Comparison of ENCODE assay signal across 20 cellular contexts in genomic region chr5:143752165-143752564, GRCh38. TPM values are rescaled to one million over a fixed set of nuclear protein-coding genes. Genes with fewer than 3 reads are reported as not detected.
A peak's percentile ranks its signal among the peaks of the same experiment; 100 is the strongest.
DNase-seq lines count a peak whose midpoint lies in the region; ATAC-seq, FAIRE-seq and TF ChIP-seq lines count a peak whose summit lies in the region.
"Had no signal": no experiment of that assay in that cellular context is flagged by ENCODE, and none has a peak within 500 bp of the region (broad histone marks: within the 10 kb centered on the region; RNA-seq: fewer than 3 reads in every experiment).

No MANE protein-coding gene starts in this region.

- H3K23ac ChIP-seq in H1 (ENCODE audit: insufficient read length), result no peak overlapping the region

- no peaks in the 10 kb centered on the region for H3K79me2 ChIP-seq in H1 (ENCODE audit: control insufficient read depth in 1 of 2, insufficient read depth in 2 of 2, low read length in 2 of 2)

- H2AFZ ChIP-seq in H1 (ENCODE audit: low read length), result no peak overlapping the region
- H2AFZ ChIP-seq: GM23338 had no signal

- CTCF ChIA-PET in HEK293 (lab: Yijun Ruan, JAX), result no interaction called here
- CTCF ChIA-PET in H1 (lab: Charles Lee; ENCODE audit: partially characterized antibody), result no interaction called here
- CTCF ChIA-PET in GM10248 (lab: Yijun Ruan, JAX), result interaction anchor here (1.3 kb wide), 1 partner anchor 55 kb away, joined by 3 read pairs; no protein-coding TSS in a partner anchor

- no peak for TF ChIP-seq RAD21 in H1 (IDR thresholded peaks at IDR 0.05 in 1 of 2, conservative IDR thresholded peaks at IDR 0.05 in 1 of 2; ENCODE audit: low read depth in 2 of 2, low read length in 2 of 2)

- no peak for TF ChIP-seq POLR2A in H1 (IDR thresholded peaks at IDR 0.05; ENCODE audit: control extremely low read depth in 1 of 2, low read depth in 2 of 2, low read length in 2 of 2)
- no peak for TF ChIP-seq POLR2A in right lobe of liver (IDR thresholded peaks at IDR 0.05)

- 89% methylated on average over 4 of the region's 4 CpGs; no CpG with 5 or more reads in 1 of the 2 experiments for WGBS in H1 (ENCODE audit: extremely low coverage in 1 of 2, insufficient coverage in 1 of 2, insufficient read length in 1 of 2, insufficient replicate concordance in 2 of 2, low coverage in 1 of 2, low lambda C conversion rate in 2 of 2, missing lambda C conversion rate in 1 of 2), 2 experiments
- no CpG with 5 or more reads among the region's 4 CpGs for WGBS in right lobe of liver (ENCODE audit: insufficient coverage, low coverage, low lambda C conversion rate, missing lambda C conversion rate)

- H3K4me1 ChIP-seq in HEK293 (ENCODE audit: control insufficient read depth, insufficient read depth, low read length), result no peaks in the 10 kb centered on the region
- peaks cover 0 to 6% (median 0%) of the 10 kb centered on the region in 4 experiments; a peak in 2 of 7 replicates for H3K4me1 ChIP-seq in H1 (replicated peaks in 1 of 4; ENCODE audit: control insufficient read depth in 3 of 4, insufficient read depth in 4 of 4, low read length in 3 of 4)
- peaks cover 0 to 4% (median 0%) of the 10 kb centered on the region in 4 donors for H3K4me1 ChIP-seq in right lobe of liver
- H3K4me1 ChIP-seq: Caco-2 had no signal

- no peaks in the 10 kb centered on the region for H4K20me1 ChIP-seq in H1 (replicated peaks in 1 of 2; ENCODE audit: control insufficient read depth in 1 of 2, insufficient read depth in 2 of 2, low read length in 2 of 2)
- H4K20me1 ChIP-seq: BLaER1 had no signal

- H3K36me3 ChIP-seq in HEK293 (ENCODE audit: control insufficient read depth in 2 of 2, insufficient read depth in 1 of 2, low read length in 2 of 2) (no peaks in the 10 kb centered on the region), H1 (ENCODE audit: control insufficient read depth in 2 of 4, insufficient read depth in 4 of 4, low read length in 3 of 4) (no peaks in the 10 kb centered on the region), right lobe of liver (no peaks in the 10 kb centered on the region)
- H3K36me3 ChIP-seq: BLaER1 had no signal

- DNase-seq in DMS53 (lab: John Stamatoyannopoulos, UW), result peak; percentile 15
- DNase-seq in DMS53 treated with DMSO at 0.1 percent for 48 hours (lab: John Stamatoyannopoulos, UW; ENCODE audit: unreplicated experiment), result no peak
- no peak for DNase-seq in H1 (ENCODE audit: low read depth in 1 of 2, low spot score in 2 of 2)
- DNase-seq in sciatic nerve (ENCODE audit: low spot score), result no peak
- no peak for DNase-seq in HuH-7.5 (ENCODE audit: low spot score)
- no peak for DNase-seq in GM10248 (ENCODE audit: extremely low spot score)
- DNase-seq in right lobe of liver, result no peak
- DNase-seq: Caco-2; CD8-positive, alpha-beta memory T cell; H9 had no signal

- H3K4ac ChIP-seq in H1 (replicated peaks; ENCODE audit: insufficient read length, low read depth, low read length), result no peak overlapping the region

- H3K27me3 ChIP-seq in H1 (replicated peaks in 1 of 4; ENCODE audit: control insufficient read depth in 3 of 4, extremely low read depth in 1 of 4, insufficient read depth in 3 of 4, low read length in 3 of 4) (no peaks in the 10 kb centered on the region), right lobe of liver (no peaks in the 10 kb centered on the region)
- H3K27me3 ChIP-seq: BLaER1 had no signal

- H3K9me3 ChIP-seq in HEK293 (ENCODE audit: control insufficient read depth, insufficient read depth, low read depth, low read length) (no peaks in the 10 kb centered on the region), H1 (ENCODE audit: insufficient read depth in 2 of 2, low read depth in 1 of 2, low read length in 1 of 2) (no peaks in the 10 kb centered on the region; a peak in 1 of 4 replicates), right lobe of liver (no peaks in the 10 kb centered on the region)
- H3K9me3 ChIP-seq: BLaER1, Caco-2 had no signal

- no peak for TF ChIP-seq EP300 in H1 (IDR thresholded peaks at IDR 0.05; ENCODE audit: borderline replicate concordance in 1 of 2, low read depth in 2 of 2, low read length in 2 of 2)

- H3K14ac ChIP-seq in H1 (ENCODE audit: insufficient read length), result no peak overlapping the region

- ATAC-seq in sciatic nerve, result peak; percentile 15
- ATAC-seq in right lobe of liver, result no peak
- ATAC-seq: GM23338, HepG2 had no signal

- H3K79me1 ChIP-seq in H1 (ENCODE audit: low read depth, low read length), result no peaks in the 10 kb centered on the region

- no peak overlapping the region for H2BK15ac ChIP-seq in H1 (ENCODE audit: low read length)

- TF ChIP-seq CTCF in HEK293 (tag by site-specific recombination; IDR thresholded peaks at IDR 0.05) (no peak), H1 (IDR thresholded peaks at IDR 0.05; ENCODE audit: control extremely low read depth in 1 of 3, insufficient read depth in 1 of 3, low read depth in 1 of 3, low read length in 3 of 3) (no peak), GM10248 (IDR thresholded peaks at IDR 0.05; ENCODE audit: control extremely low read depth, extremely low read depth, low read depth, missing control alignments) (no peak), right lobe of liver (IDR thresholded peaks at IDR 0.05) (no peak)

- POLR2A ChIA-PET in HEK293 (lab: Yijun Ruan, JAX) (no interaction called here), H1 (lab: Charles Lee; ENCODE audit: partially characterized antibody) (no interaction called here), GM10248 (lab: Yijun Ruan, JAX) (no interaction called here)

- no peak for FAIRE-seq in H1 (lab: Jason Lieb, UNC)
- FAIRE-seq: GM12891, HepG2 had no signal

- H4K5ac ChIP-seq in H1 (ENCODE audit: insufficient read length, low read depth, low read length), result no peak overlapping the region

- H2BK20ac ChIP-seq in H1 (ENCODE audit: low read length), result no peak overlapping the region

- no peaks in the 10 kb centered on the region for H3K23me2 ChIP-seq in H1 (ENCODE audit: low read depth, low read length)

- no peak overlapping the region for H2BK5ac ChIP-seq in H1 (ENCODE audit: low read depth, low read length)

- H2BK120ac ChIP-seq in H1 (replicated peaks; ENCODE audit: low read depth, low read length), result no peak overlapping the region

- H3K56ac ChIP-seq in H1 (replicated peaks; ENCODE audit: insufficient read length, low read depth, low read length), result no peak overlapping the region

- intact Hi-C loops in sciatic nerve (cut with DNase I) (no loop called here), right lobe of liver (cut with DNase I) (no loop called here)

- no peak overlapping the region for H4K8ac ChIP-seq in H1 (ENCODE audit: extremely low read depth, insufficient read depth, low read length)

- H2BK12ac ChIP-seq in H1 (ENCODE audit: low read depth, low read length), result peak overlapping the region; percentile 60; the same call in 1 of the 2 replicates

- H4K91ac ChIP-seq in H1 (replicated peaks; ENCODE audit: insufficient read length, low read length), result no peak overlapping the region

- H3K18ac ChIP-seq in H1 (ENCODE audit: extremely low read depth, low read length), result 0 out of 2 replicates have a peak overlapping the region, but pooled peaks have one; percentile 28

- no peak overlapping the region for H3K9ac ChIP-seq in H1 (replicated peaks in 1 of 4; ENCODE audit: extremely low read depth in 1 of 4, low read depth in 3 of 4, low read length in 3 of 4)
- H3K9ac ChIP-seq: BLaER1 had no signal

- H3K4me3 ChIP-seq in HEK293 (ENCODE audit: low read depth, low read length) (no peak overlapping the region), H1 (ENCODE audit: extremely low read depth in 1 of 4, insufficient read depth in 2 of 4, low read depth in 3 of 4, low read length in 4 of 4) (no peak overlapping the region), right lobe of liver (no peak overlapping the region)
- H3K4me3 ChIP-seq: BLaER1, GM23338 had no signal

- no peak overlapping the region for H3K4me2 ChIP-seq in H1 (ENCODE audit: insufficient read depth in 1 of 2, low read depth in 2 of 2, low read length in 2 of 2)
- H3K4me2 ChIP-seq: BLaER1, GM23338 had no signal

- no peak overlapping the region for H2AK5ac ChIP-seq in H1 (ENCODE audit: low read depth, low read length)

- no peak overlapping the region for H3K27ac ChIP-seq in HEK293 (ENCODE audit: extremely low read depth, low read depth, low read length)
- no peak overlapping the region for H3K27ac ChIP-seq in H1 (ENCODE audit: low read depth, low read length)
- no peak overlapping the region for H3K27ac ChIP-seq in right lobe of liver
- H3K27ac ChIP-seq: 22Rv1, BLaER1 had no signal

TF ChIP-seq in HEK293, 187 proteins besides CTCF, POLR2A, EP300 and RAD21 (continues in another document):
- no peak for TF ChIP-seq ZNF623 (tag by site-specific recombination; IDR thresholded peaks at IDR 0.05)

TF ChIP-seq in H1, 55 proteins besides CTCF, POLR2A, EP300 and RAD21:
- no peak for TF ChIP-seq RBBP5 (IDR thresholded peaks at IDR 0.05; ENCODE audit: borderline replicate concordance, low read depth, low read length)

RNA-seq across cellular contexts. Expression of gene HMHB1, which starts 59.8 kb away (rescaled TPM):
- not detected in 2 replicates for total RNA-seq in H1 (2021; fragmentation: NEBNext Ultra II Directional; extraction: Animal tissue kit (Norgen Biotek cat#: 25700))
- not detected in 2 replicates for polyA plus RNA-seq in H1 (2011; rRNA removed)
- polyA plus RNA-seq in H1 (2011; cell fraction: cytosol; rRNA removed), result not detected
- polyA plus RNA-seq in H1 (2011; cell fraction: nucleus; rRNA removed), result not detected
- polyA plus RNA-seq in H1 (2012, experiment 1 of 2), result not detected in 4 replicates
- not detected for polyA plus RNA-seq in H1 (2012, experiment 2 of 2)
- not detected for polyA plus RNA-seq in H1 (2013, experiment 1 of 2)
- not detected for polyA plus RNA-seq in H1 (2013, experiment 2 of 2)
- polyA minus RNA-seq in H1 (2011; rRNA and poly(A)+ RNA removed), result not detected in 2 replicates
- not detected for polyA minus RNA-seq in H1 (2011; cell fraction: cytosol; rRNA and poly(A)+ RNA removed)
- not detected for polyA minus RNA-seq in H1 (2011; cell fraction: nucleus; rRNA and poly(A)+ RNA removed)
- total RNA-seq in sciatic nerve (not detected), right lobe of liver (not detected)
- total RNA-seq: A673; Caco-2; CD8-positive, alpha-beta memory T cell; Daoy; G401; GM23338; H9; HepG2; HT1080 had no signal
- polyA plus RNA-seq: CD8-positive, alpha-beta memory T cell; GM23338; HepG2 had no signal
